ENCODE assay signal across 18 cellular contexts in genomic region chr1:220706921-220707559, GRCh38. TPM values are rescaled to one million over a fixed set of nuclear protein-coding genes. Genes with fewer than 3 reads are reported as not detected.
"Had no signal": no experiment of that assay in that cellular context is flagged by ENCODE, and none has a peak within 500 bp of the region (broad histone marks: within the 10 kb centered on the region; RNA-seq: fewer than 3 reads in every experiment).

No MANE protein-coding gene starts in this region.

- H3K27ac Mint-ChIP-seq: immature natural killer cell; naive thymus-derived CD4-positive, alpha-beta T cell; nephron progenitor cell had no signal

- DNase-seq: colonic mucosa; erythroblast; foreskin keratinocyte; immature natural killer cell; kidney; left cardiac atrium; mesendoderm; naive thymus-derived CD4-positive, alpha-beta T cell; nephron progenitor cell; stimulated activated CD4-positive, alpha-beta T cell treated with anti-CD3 and anti-CD28 coated beads, Interleukin-2, amount 100 ng/mL, for 48 hours; stimulated activated naive CD8-positive, alpha-beta T cell treated with anti-CD3 and anti-CD28 coated beads, Interleukin-15, amount 100 ng/mL, for 72 hours; testis had no signal

- H3K9me3 ChIP-seq: colonic mucosa, ovary, right atrium auricular region, testis, tibial nerve had no signal

- H3K4me3 ChIP-seq: colonic mucosa, ovary, right atrium auricular region, testis, tibial nerve had no signal

- H3K9me3 Mint-ChIP-seq: immature natural killer cell; naive thymus-derived CD4-positive, alpha-beta T cell; nephron progenitor cell; stimulated activated naive CD8-positive, alpha-beta T cell treated with anti-CD3 and anti-CD28 coated beads, Interleukin-15, amount 100 ng/mL, for 72 hours had no signal

- H3K4me3 Mint-ChIP-seq: immature natural killer cell; naive thymus-derived CD4-positive, alpha-beta T cell; nephron progenitor cell; stimulated activated naive CD8-positive, alpha-beta T cell treated with anti-CD3 and anti-CD28 coated beads, Interleukin-15, amount 100 ng/mL, for 72 hours had no signal

- H3K27me3 ChIP-seq: colonic mucosa, ovary, right atrium auricular region, testis, tibial nerve had no signal

- H3K36me3 Mint-ChIP-seq: immature natural killer cell; naive thymus-derived CD4-positive, alpha-beta T cell had no signal

- H3K4me1 ChIP-seq: colonic mucosa, foreskin keratinocyte, tibial nerve had no signal

- H3K27ac ChIP-seq: colonic mucosa, foreskin keratinocyte, right atrium auricular region, testis, tibial nerve had no signal

- H3K36me3 ChIP-seq: colonic mucosa, ovary, right atrium auricular region, tibial nerve had no signal

- ATAC-seq: foreskin keratinocyte; left cardiac atrium; naive thymus-derived CD4-positive, alpha-beta T cell; stimulated activated naive CD8-positive, alpha-beta T cell treated with anti-CD3 and anti-CD28 coated beads, Interleukin-15, amount 100 ng/mL, for 72 hours had no signal

- FAIRE-seq: endothelial cell of umbilical vein, kidney, small intestine, urothelium cell line had no signal

RNA-seq across cellular contexts. Expression of gene MTARC2, which starts 41.1 kb away (rescaled TPM):
- polyA plus RNA-seq: naive thymus-derived CD4-positive, alpha-beta T cell had no signal
